Comparison of ENCODE assay signal across 8 cellular contexts in genomic region chr7:26865094-26865388, GRCh38. TPM values are rescaled to one million over a fixed set of nuclear protein-coding genes. Genes with fewer than 3 reads are reported as not detected.
DNase-seq lines count a peak whose midpoint lies in the region; ATAC-seq, FAIRE-seq and TF ChIP-seq lines count a peak whose summit lies in the region.

No MANE protein-coding gene starts in this region.

- FAIRE-seq in A549 (lab: Jason Lieb, UNC) = no peak
- FAIRE-seq in pancreas (lab: Jason Lieb, UNC) = no peak

- no peak for TF ChIP-seq POLR2A in A549 (IDR thresholded peaks at IDR 0.05; ENCODE audit: low read length)

- H3K27ac Mint-ChIP-seq in T-helper 17 cell = peak overlapping the region; percentile 91

- peak overlapping the region; percentile 96 for H3K4me3 Mint-ChIP-seq in T-helper 17 cell

- peak in 1 of 2 experiments; percentile 74 for DNase-seq in A549 (ENCODE audit: low read depth in 1 of 2, low spot score in 1 of 2)
- no peak for DNase-seq in T-helper 17 cell
- no peak for DNase-seq in foreskin keratinocyte
- DNase-seq in pancreas = peak in 2 of 6 donors; percentile 46 to 72
- DNase-seq in DMS79 treated with DMSO at 0.1 percent for 48 hours (lab: John Stamatoyannopoulos, UW) = no peak
- DNase-seq in T1000 (lab: John Stamatoyannopoulos, UW) = no peak

- H3K9me3 ChIP-seq in A549 = no peaks in the 10 kb centered on the region
- H3K9me3 ChIP-seq in T-helper 17 cell (ENCODE audit: control insufficient read depth, low read length, poor library complexity, severe bottlenecking) = no peaks in the 10 kb centered on the region
- no peaks in the 10 kb centered on the region for H3K9me3 ChIP-seq in pancreas

- H3K4me1 ChIP-seq in A549 (peaks cover 17% of the 10 kb centered on the region; the same call in 2 of the 3 replicates), foreskin keratinocyte (peaks cover 35% of the 10 kb centered on the region), pancreas (peaks cover 0 to 4% (median 0%) of the 10 kb centered on the region in 3 donors)

- H3K4me2 ChIP-seq in A549 = peak overlapping the region; percentile 66

- TF ChIP-seq EP300 in A549 (IDR thresholded peaks at IDR 0.05) = no peak

- peak; percentile 75 to 78; a peak in 5 of 6 replicates for ATAC-seq in A549
- ATAC-seq in GM18870 (IDR thresholded peaks at IDR 0.05; ENCODE audit: unreplicated experiment) = peak; percentile 38
- ATAC-seq in HG03039 (IDR thresholded peaks at IDR 0.05; ENCODE audit: unreplicated experiment) = peak; percentile 29
- peak; percentile 45 for ATAC-seq in T-helper 17 cell
- peak; percentile 42 for ATAC-seq in foreskin keratinocyte
- peak; percentile 37 to 52 (median 44) for ATAC-seq in pancreas

- H3K36me3 Mint-ChIP-seq in T-helper 17 cell (ENCODE audit: low read depth) = no peaks in the 10 kb centered on the region

- H3K27me3 ChIP-seq in foreskin keratinocyte = no peaks in the 10 kb centered on the region
- H3K27me3 ChIP-seq in pancreas = peaks cover 0 to 19% (median 0%) of the 10 kb centered on the region in 4 donors

- no peak for TF ChIP-seq RAD21 in A549 (conservative IDR thresholded peaks at IDR 0.05 in 1 of 2, IDR thresholded peaks at IDR 0.05 in 1 of 2)

- peaks cover 20% of the 10 kb centered on the region for H3K27me3 Mint-ChIP-seq in T-helper 17 cell

- intact Hi-C loops in pancreas (cut with DNase I) = no loop called here

- TF ChIP-seq CTCF in A549 (IDR thresholded peaks at IDR 0.05) (no peak), foreskin keratinocyte (conservative IDR thresholded peaks at IDR 0.05) (no peak), pancreas (IDR thresholded peaks at IDR 0.05) (no peak)

- no peaks in the 10 kb centered on the region for H3K36me3 ChIP-seq in pancreas

- peaks cover 10% of the 10 kb centered on the region for H3K4me1 Mint-ChIP-seq in T-helper 17 cell

- peak overlapping the region; percentile 49 for H3K4me3 ChIP-seq in A549
- H3K4me3 ChIP-seq in pancreas = peak overlapping the region; percentile 41 to 68 (median 51)

- WGBS in A549 (ENCODE audit: missing lambda C conversion rate) = 5% methylated on average over 11 of the region's 11 CpGs
- WGBS in pancreas, 2 donors = 2 to 3% methylated on average over 11 of the region's 11 CpGs

- POLR2A ChIA-PET in A549 (lab: Yijun Ruan, JAX) = interaction anchor here (0.6 to 3.2 kb wide), 10 partner anchors 8 to 279 kb away, joined by 3 to 34 read pairs (median 5); partner anchors contain the start of genes HOXA1, HOXA4 and HOXA5

- H3K27ac ChIP-seq in A549 (peak overlapping the region; percentile 81 to 90), foreskin keratinocyte (peak overlapping the region; percentile 81), pancreas (peak overlapping the region; percentile 44 to 85 (median 76))

- CTCF ChIA-PET in A549 (lab: Yijun Ruan, JAX) = interaction anchor here (1.0 to 1.5 kb wide), 3 partner anchors 11 to 315 kb away, joined by 4 to 5 read pairs (median 4); no protein-coding TSS in a partner anchor

TF ChIP-seq in A549, 52 proteins besides CTCF, POLR2A, EP300 and RAD21:
- TF ChIP-seq MAX (IDR thresholded peaks at IDR 0.05) (0 out of 2 replicates have a peak, but pooled peaks have one; percentile 5), MAZ (IDR thresholded peaks at IDR 0.05; ENCODE audit: borderline replicate concordance, low read depth, low read length) (no peak)

RNA-seq across cellular contexts. Expression of gene SKAP2, which starts 0.7 kb away (rescaled TPM):
- 22.1 and 23.0 TPM in 2 replicates for polyA plus RNA-seq in A549 (2011; rRNA removed)
- polyA plus RNA-seq in A549 (2012; cell fraction: cytosol; rRNA removed) = 3.3 and 4.0 TPM in 2 replicates
- polyA plus RNA-seq in A549 (2012; cell fraction: nucleus; rRNA removed) = 2.2 and 2.4 TPM in 2 replicates
- polyA plus RNA-seq in A549 (2017; fragmentation: RNase III; extraction: RNeasy Plus Mini Kit Qiagen cat#74134 plus additional on column Dnase treatment) = 18.7 to 24.3 TPM (median 20.5 TPM) in 3 replicates
- 7.6 and 12.7 TPM in 2 replicates for polyA minus RNA-seq in A549 (2011; rRNA and poly(A)+ RNA removed)
- total RNA-seq in T-helper 17 cell = 10 to 100 TPM in 1 of 2 donors, 1 to 10 TPM in 1; 5.6 to 13.7 TPM
- 17.0 and 18.5 TPM in 2 replicates for total RNA-seq in foreskin keratinocyte
- polyA plus RNA-seq in foreskin keratinocyte = 5.2 and 6.4 TPM in 2 replicates
- 10 to 100 TPM in 1 of 6 donors, 1 to 10 TPM in 5; 3.7 to 16.3 (median 5.6) TPM for total RNA-seq in pancreas
- 1 to 10 TPM; 2.9 to 3.0 TPM for polyA plus RNA-seq in pancreas
